Comparison of ENCODE assay signal across 14 cellular contexts in the genomic region with DNA sequence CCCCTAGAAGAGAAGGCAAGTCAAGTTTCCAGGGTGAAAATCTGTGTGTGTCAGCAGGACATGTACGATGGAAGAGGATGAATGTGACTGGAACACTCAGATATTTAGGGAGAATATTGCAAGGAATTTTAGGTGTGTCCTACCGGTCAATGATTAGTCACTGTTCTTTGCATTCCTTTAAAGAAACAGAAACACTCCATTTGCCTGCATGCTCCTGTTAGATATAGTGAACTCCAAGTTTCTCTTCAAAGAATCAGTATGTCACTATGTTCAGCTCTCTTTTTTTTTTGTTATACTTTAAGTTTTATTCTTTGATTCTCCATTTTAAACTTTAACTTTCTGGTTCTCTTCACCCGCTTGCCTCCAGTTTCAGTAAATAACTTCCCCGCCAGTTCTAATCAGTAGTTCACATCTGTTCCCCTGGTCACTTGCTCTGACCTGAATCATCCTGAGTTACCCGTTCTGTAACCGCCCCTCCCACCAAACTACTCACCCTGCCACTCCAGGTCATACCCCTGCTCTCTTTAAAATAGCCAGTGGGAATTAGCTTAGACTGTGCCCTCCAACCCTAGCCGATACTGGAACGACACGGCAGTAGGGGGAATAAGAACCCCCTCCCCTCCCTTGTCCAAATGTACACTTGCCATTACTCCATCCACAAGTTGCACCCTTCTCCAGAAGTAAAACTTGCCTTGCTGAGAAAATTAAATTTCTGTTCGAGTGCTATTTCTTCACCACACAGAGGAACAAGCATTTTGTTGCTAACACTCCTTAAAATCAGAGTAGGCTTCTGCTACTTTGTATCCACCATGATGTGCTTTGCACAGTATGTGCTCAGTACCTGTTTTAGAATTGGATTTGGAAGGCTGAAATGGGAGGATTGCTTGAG.
DNase-seq lines count a peak whose midpoint lies in the region; ATAC-seq and TF ChIP-seq lines count a peak whose summit lies in the region.
"Had no signal": no experiment of that assay in that cellular context is flagged by ENCODE, and none has a peak within 500 bp of the region (broad histone marks: within the 10 kb centered on the region; RNA-seq: fewer than 3 reads in every experiment).

No MANE protein-coding gene starts in this region.

- 19 to 26% methylated on average over 10 of the region's 10 CpGs for WGBS in GM23248 (ENCODE audit: low coverage in 1 of 2, low lambda C conversion rate in 2 of 2, missing lambda C conversion rate in 2 of 2), 2 experiments

- H4K20me1 ChIP-seq in GM23248 (ENCODE audit: insufficient read depth), result no peaks in the 10 kb centered on the region

- TF ChIP-seq CTCF in epithelial cell of proximal tubule (conservative IDR thresholded peaks at IDR 0.05; ENCODE audit: low read depth, low read length), result no peak
- TF ChIP-seq CTCF in omental fat pad (IDR thresholded peaks at IDR 0.05), result no peak

- no peaks in the 10 kb centered on the region for H3K9me3 ChIP-seq in GM23248 (ENCODE audit: low read depth)

- H3K4me3 ChIP-seq in GM23248 (peak overlapping the region; percentile 11; the same call in 1 of the 2 replicates), epithelial cell of proximal tubule (ENCODE audit: low read depth, low read length) (peak overlapping the region; percentile 5)
- H3K4me3 ChIP-seq: neural progenitor cell had no signal

- no peaks in the 10 kb centered on the region for H3K36me3 ChIP-seq in GM23248 (ENCODE audit: low read depth)
- H3K36me3 ChIP-seq: neural progenitor cell had no signal

- no peaks in the 10 kb centered on the region for H3K9me3 Mint-ChIP-seq in activated naive CD4-positive, alpha-beta T cell treated with anti-CD3 and anti-CD28 coated beads, Interleukin-2, amount 50 U/mL, for 72 hours
- H3K9me3 Mint-ChIP-seq: dendritic cell treated with granulocyte-macrophage colony-stimulating factor and Interleukin-4, amounts not matched to agents 40 ng/mL and 50 ng/mL, for 4 days; neural progenitor cell had no signal

- DNase-seq in GM23248 (peak; percentile 50), RKO (ENCODE audit: low spot score) (peak; percentile 53), epithelial cell of proximal tubule (ENCODE audit: low read depth) (no peak), omental fat pad (ENCODE audit: low spot score) (no peak), cerebellar cortex (ENCODE audit: low spot score) (no peak), NCI-H2227 (lab: John Stamatoyannopoulos, UW; ENCODE audit: unreplicated experiment) (no peak), SK-N-DZ (ENCODE audit: low spot score) (no peak)
- no peak for DNase-seq in activated naive CD4-positive, alpha-beta T cell treated with anti-CD3 and anti-CD28 coated beads, Interleukin-2, amount 50 U/mL, for 72 hours (ENCODE audit: low spot score in 2 of 2)
- DNase-seq: activated CD4-positive, alpha-beta T cell treated with anti-CD3 and anti-CD28 coated beads for 1 hour; activated naive CD4-positive, alpha-beta T cell; NCI-H1694 treated with DMSO at 0.1 percent for 48 hours; stimulated activated naive CD4-positive, alpha-beta T cell treated with Interleukin-2 at 50 U/mL for 16 hours had no signal

- H3K9ac ChIP-seq in GM23248, result no peak overlapping the region
- H3K9ac ChIP-seq: neural progenitor cell had no signal

- H3K9me2 ChIP-seq in GM23248 (ENCODE audit: insufficient read depth), result no peaks in the 10 kb centered on the region

- peak; percentile 71 for ATAC-seq in omental fat pad (ENCODE audit: low FRiP score)
- no peak for ATAC-seq in activated naive CD4-positive, alpha-beta T cell treated with anti-CD3 and anti-CD28 coated beads, Interleukin-2, amount 50 U/mL, for 72 hours

- no peaks in the 10 kb centered on the region for H3K27me3 ChIP-seq in GM23248 (replicated peaks; ENCODE audit: insufficient read depth)
- H3K27me3 ChIP-seq: neural progenitor cell had no signal

- in situ Hi-C loops in GM23248 (cut with MboI), result no loop called here

- peak overlapping the region; percentile 41 for H2AFZ ChIP-seq in GM23248
- H2AFZ ChIP-seq: neural progenitor cell had no signal

- H3K79me2 ChIP-seq in GM23248 (ENCODE audit: insufficient read depth), result no peaks in the 10 kb centered on the region

- no peak overlapping the region for H3K27ac Mint-ChIP-seq in activated naive CD4-positive, alpha-beta T cell treated with anti-CD3 and anti-CD28 coated beads, Interleukin-2, amount 50 U/mL, for 72 hours
- H3K27ac Mint-ChIP-seq: dendritic cell treated with granulocyte-macrophage colony-stimulating factor and Interleukin-4, amounts not matched to agents 40 ng/mL and 50 ng/mL, for 4 days; neural progenitor cell had no signal

- H3K36me3 Mint-ChIP-seq in activated naive CD4-positive, alpha-beta T cell treated with anti-CD3 and anti-CD28 coated beads, Interleukin-2, amount 50 U/mL, for 72 hours, result no peaks in the 10 kb centered on the region
- H3K36me3 Mint-ChIP-seq: neural progenitor cell had no signal

- H3F3A ChIP-seq in GM23248 (ENCODE audit: insufficient read depth), result no peaks in the 10 kb centered on the region

- peak overlapping the region; percentile 35 for H3K4me2 ChIP-seq in GM23248 (ENCODE audit: unreplicated experiment)
- H3K4me2 ChIP-seq: neural progenitor cell had no signal

- peaks cover 26% of the 10 kb centered on the region; the same call in 1 of the 2 replicates for H3K4me1 ChIP-seq in GM23248 (ENCODE audit: insufficient read depth)
- H3K4me1 ChIP-seq: neural progenitor cell had no signal

- H3K27ac ChIP-seq in GM23248, result no peak overlapping the region
- H3K27ac ChIP-seq: neural progenitor cell had no signal

Comparison
In these comparisons a context has a peak if more than half of its experiments do, and no peak if none do; other contexts are left out.
1. DNase-seq: peak in GM23248 (single experiment) and RKO (single experiment); none in epithelial cell of proximal tubule (single experiment), omental fat pad (single experiment), cerebellar cortex (single experiment), activated naive CD4-positive, alpha-beta T cell treated with anti-CD3 and anti-CD28 coated beads, Interleukin-2, amount 50 U/mL, for 72 hours (0 of 2), NCI-H2227 (single experiment) and SK-N-DZ (single experiment).